25 cellular contexts compared by ENCODE assay signal in genomic region chr1:176919386-176920378, GRCh38.
"Had no signal": no experiment of that assay in that cellular context is flagged by ENCODE, and none has a peak within 500 bp of the region (broad histone marks: within the 10 kb centered on the region; RNA-seq: fewer than 3 reads in every experiment).

No MANE protein-coding gene starts in this region.

- H3K9me3 Mint-ChIP-seq: activated naive CD4-positive, alpha-beta T cell treated with anti-CD3 and anti-CD28 coated beads for 36 hours; activated naive CD8-positive, alpha-beta T cell treated with anti-CD3 and anti-CD28 coated beads, Interleukin-2, amount 10 ng/mL, durations not matched to agents 7 days and 5 days; activated T-helper 1 cell treated with anti-CD3 and anti-CD28 coated beads, Interleukin-12 subunit alpha, Interleukin-12 subunit beta, Interleukin-2, Interleukin-4 antibody, amounts not matched to agents 30 ng/mL and 10 ng/mL and 1 ng/mL, durations not matched to agents 14 hours and 24 hours and 36 hours; memory B cell; neural crest cell had no signal

- H3K27ac Mint-ChIP-seq: activated CD4-positive, alpha-beta T cell treated with anti-CD3 and anti-CD28 coated beads for 36 hours; activated naive CD4-positive, alpha-beta T cell treated with anti-CD3 and anti-CD28 coated beads for 36 hours; activated naive CD8-positive, alpha-beta T cell treated with anti-CD3 and anti-CD28 coated beads, Interleukin-2, amount 10 ng/mL, durations not matched to agents 7 days and 5 days; activated T-helper 1 cell treated with anti-CD3 and anti-CD28 coated beads, Interleukin-12 subunit alpha, Interleukin-12 subunit beta, Interleukin-2, Interleukin-4 antibody, amounts not matched to agents 30 ng/mL and 10 ng/mL and 1 ng/mL, durations not matched to agents 14 hours and 24 hours and 36 hours; memory B cell; naive thymus-derived CD8-positive, alpha-beta T cell had no signal

- H3K36me3 Mint-ChIP-seq: activated naive CD8-positive, alpha-beta T cell treated with anti-CD3 and anti-CD28 coated beads, Interleukin-2, amount 10 ng/mL, durations not matched to agents 7 days and 5 days; memory B cell; naive thymus-derived CD8-positive, alpha-beta T cell had no signal

- H3K36me3 ChIP-seq: ascending aorta, brain microvascular endothelial cell, pancreas, suprapubic skin, tibial artery, upper lobe of right lung had no signal

- H3K4me3 Mint-ChIP-seq: activated CD4-positive, alpha-beta T cell treated with anti-CD3 and anti-CD28 coated beads for 36 hours; activated naive CD4-positive, alpha-beta T cell treated with anti-CD3 and anti-CD28 coated beads for 36 hours; activated naive CD8-positive, alpha-beta T cell treated with anti-CD3 and anti-CD28 coated beads, Interleukin-2, amount 10 ng/mL, durations not matched to agents 7 days and 5 days; activated T-helper 1 cell treated with anti-CD3 and anti-CD28 coated beads, Interleukin-12 subunit alpha, Interleukin-12 subunit beta, Interleukin-2, Interleukin-4 antibody, amounts not matched to agents 30 ng/mL and 10 ng/mL and 1 ng/mL, durations not matched to agents 14 hours and 24 hours and 36 hours; memory B cell; naive thymus-derived CD8-positive, alpha-beta T cell; neural crest cell had no signal

- H3K9me3 ChIP-seq: ascending aorta, pancreas, psoas muscle, suprapubic skin, tibial artery, upper lobe of right lung had no signal

- H3K4me1 Mint-ChIP-seq: activated CD4-positive, alpha-beta T cell treated with anti-CD3 and anti-CD28 coated beads for 36 hours; activated naive CD8-positive, alpha-beta T cell treated with anti-CD3 and anti-CD28 coated beads, Interleukin-2, amount 10 ng/mL, durations not matched to agents 7 days and 5 days; memory B cell; naive thymus-derived CD8-positive, alpha-beta T cell had no signal

- DNase-seq: activated CD4-positive, alpha-beta T cell treated with anti-CD3 and anti-CD28 coated beads for 36 hours; activated CD4-positive, CD25-positive, alpha-beta regulatory T cell; activated effector memory CD4-positive, alpha-beta T cell treated with anti-CD3 and anti-CD28 coated beads, Interleukin-2, amount 50 U/mL, for 16 hours; activated naive CD4-positive, alpha-beta T cell treated with anti-CD3 and anti-CD28 coated beads for 36 hours; activated naive CD8-positive, alpha-beta T cell treated with anti-CD3 and anti-CD28 coated beads, Interleukin-2, amount 10 ng/mL, durations not matched to agents 7 days and 5 days; brain microvascular endothelial cell; caudate nucleus; foreskin fibroblast; head of caudate nucleus; hippocampal formation; left colon; naive thymus-derived CD8-positive, alpha-beta T cell; nucleus accumbens; pancreas; psoas muscle; right cardiac atrium; stimulated activated naive CD4-positive, alpha-beta T cell; tibial artery; upper lobe of right lung had no signal

- H3K27me3 ChIP-seq: ascending aorta, brain microvascular endothelial cell, pancreas, suprapubic skin, tibial artery, upper lobe of right lung had no signal

- H3K27ac ChIP-seq: ascending aorta, brain microvascular endothelial cell, pancreas, psoas muscle, suprapubic skin, tibial artery, upper lobe of right lung had no signal

- ATAC-seq: activated CD4-positive, alpha-beta T cell treated with anti-CD3 and anti-CD28 coated beads for 36 hours; esophagus mucosa; left colon; naive thymus-derived CD8-positive, alpha-beta T cell; pancreas; psoas muscle; right cardiac atrium; upper lobe of right lung had no signal

- H3K4me3 ChIP-seq: ascending aorta, pancreas, psoas muscle, suprapubic skin, tibial artery, upper lobe of right lung had no signal

- H3K4me1 ChIP-seq: ascending aorta, pancreas, psoas muscle, suprapubic skin, tibial artery, upper lobe of right lung had no signal

- H3K27me3 Mint-ChIP-seq: activated naive CD8-positive, alpha-beta T cell treated with anti-CD3 and anti-CD28 coated beads, Interleukin-2, amount 10 ng/mL, durations not matched to agents 7 days and 5 days had no signal
